In the genomic region with DNA sequence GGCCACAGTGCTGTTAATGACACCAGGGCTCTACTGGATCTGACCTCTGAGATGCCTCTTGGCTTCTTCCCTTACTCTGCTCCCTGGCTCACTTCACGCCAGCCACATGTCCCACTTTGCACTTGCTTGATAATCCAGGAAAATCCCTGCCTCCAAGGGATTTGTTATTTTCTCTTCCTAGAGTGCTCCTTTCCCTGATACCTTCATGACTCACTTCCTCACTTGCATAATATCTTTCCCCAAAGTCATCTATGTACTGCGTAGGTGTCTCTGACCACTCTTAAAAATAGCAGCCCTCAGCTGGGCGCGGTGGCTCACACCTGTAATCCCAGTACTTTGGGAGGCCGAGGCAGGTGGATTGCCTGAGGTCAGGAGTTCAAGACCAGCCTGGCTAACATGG, we compare ENCODE assay signal across 25 cellular contexts.
A peak's percentile ranks its signal among the peaks of the same experiment; 100 is the strongest.
DNase-seq lines count a peak whose midpoint lies in the region; ATAC-seq and TF ChIP-seq lines count a peak whose summit lies in the region.
"Had no signal": no experiment of that assay in that cellular context is flagged by ENCODE, and none has a peak within 500 bp of the region (broad histone marks: within the 10 kb centered on the region; RNA-seq: fewer than 3 reads in every experiment).

No MANE protein-coding gene starts in this region.

- H3K27ac ChIP-seq in WERI-Rb-1 (no peak overlapping the region), foreskin keratinocyte (peak overlapping the region; percentile 48)
- H3K27ac ChIP-seq: lower lobe of right lung, skin epidermis, testis had no signal

- DNase-seq in EL (peak; percentile 8), HT1080 (ENCODE audit: low read depth) (peak; percentile 77), WERI-Rb-1 (peak; percentile 21), foreskin keratinocyte (peak; percentile 79 to 89), medulla oblongata (ENCODE audit: extremely low spot score) (no peak), KBM-7 (no peak), SKM-1 (lab: John Stamatoyannopoulos, UW; ENCODE audit: unreplicated experiment) (no peak)
- DNase-seq in activated CD4-positive, alpha-beta T cell treated with anti-CD3 and anti-CD28 coated beads for 36 hours: no peak
- DNase-seq: activated naive CD4-positive, alpha-beta T cell treated with anti-CD3 and anti-CD28 coated beads, Interleukin-2, amount 50 U/mL, for 16 hours; activated T-cell treated with anti-CD3 and anti-CD28 coated beads, Interleukin-2, amount 50 U/mL, for 48 hours; aorta; GDM1; hypothalamus; islet precursor cell; lower lobe of right lung; MM.1S; NCI-H1436; NCI-H524 treated with DMSO at 0.1 percent for 48 hours; Right ventricle myocardium superior; stimulated activated CD4-positive, alpha-beta T cell treated with anti-CD3 and anti-CD28 coated beads, Interleukin-1b, Interleukin-23, amount 100 ng/mL, for 48 hours; testis had no signal

- no peaks in the 10 kb centered on the region for H3K4me1 ChIP-seq in foreskin keratinocyte
- H3K4me1 ChIP-seq: lower lobe of right lung, testis had no signal

- H3K4me1 Mint-ChIP-seq in activated CD4-positive, alpha-beta T cell treated with anti-CD3 and anti-CD28 coated beads for 36 hours: peaks cover 9% of the 10 kb centered on the region

- ATAC-seq in foreskin keratinocyte: peak; percentile 87
- no peak for ATAC-seq in activated CD4-positive, alpha-beta T cell treated with anti-CD3 and anti-CD28 coated beads for 36 hours
- ATAC-seq: GM23338; lower lobe of right lung; stimulated activated effector memory CD8-positive, alpha-beta T cell treated with anti-CD3 and anti-CD28 coated beads, Interleukin-12 subunit alpha, Interleukin-12 subunit beta, amount 100 ng/mL, for 72 hours had no signal

- H3K9me3 Mint-ChIP-seq in activated CD4-positive, alpha-beta T cell treated with anti-CD3 and anti-CD28 coated beads for 36 hours (ENCODE audit: low read depth): no peaks in the 10 kb centered on the region
- H3K9me3 Mint-ChIP-seq: CD14-positive monocyte; GM23338; stimulated activated effector memory CD8-positive, alpha-beta T cell treated with anti-CD3 and anti-CD28 coated beads, Interleukin-12 subunit alpha, Interleukin-12 subunit beta, amount 100 ng/mL, for 72 hours had no signal

- H3K27me3 Mint-ChIP-seq in activated CD4-positive, alpha-beta T cell treated with anti-CD3 and anti-CD28 coated beads for 36 hours: peaks cover 35% of the 10 kb centered on the region

- H3K27ac Mint-ChIP-seq in activated CD4-positive, alpha-beta T cell treated with anti-CD3 and anti-CD28 coated beads for 36 hours: no peak overlapping the region
- H3K27ac Mint-ChIP-seq: CD14-positive monocyte; GM23338; stimulated activated effector memory CD8-positive, alpha-beta T cell treated with anti-CD3 and anti-CD28 coated beads, Interleukin-12 subunit alpha, Interleukin-12 subunit beta, amount 100 ng/mL, for 72 hours had no signal

- no peak overlapping the region for H3K4me3 Mint-ChIP-seq in activated CD4-positive, alpha-beta T cell treated with anti-CD3 and anti-CD28 coated beads for 36 hours
- H3K4me3 Mint-ChIP-seq: CD14-positive monocyte; GM23338; stimulated activated effector memory CD8-positive, alpha-beta T cell treated with anti-CD3 and anti-CD28 coated beads, Interleukin-12 subunit alpha, Interleukin-12 subunit beta, amount 100 ng/mL, for 72 hours had no signal

- TF ChIP-seq CTCF in WERI-Rb-1 (IDR thresholded peaks at IDR 0.05; ENCODE audit: low read depth, low read length) (no peak), foreskin keratinocyte (conservative IDR thresholded peaks at IDR 0.05) (no peak)

- H3K4me3 ChIP-seq in WERI-Rb-1 (ENCODE audit: low read depth, low read length): no peak overlapping the region
- H3K4me3 ChIP-seq: GM23338, lower lobe of right lung, skin epidermis, testis had no signal

- in situ Hi-C loops in KBM-7 (cut with MboI; ENCODE audit: low pct_unique_long_range_greater_than_20kb, low sequenced_read_pairs): no loop called here

- intact Hi-C loops in activated CD4-positive, alpha-beta T cell treated with anti-CD3 and anti-CD28 coated beads for 36 hours (cut with DNase I, micrococcal nuclease): no loop called here

- no peaks in the 10 kb centered on the region for H3K36me3 Mint-ChIP-seq in activated CD4-positive, alpha-beta T cell treated with anti-CD3 and anti-CD28 coated beads for 36 hours (ENCODE audit: low read depth)
- H3K36me3 Mint-ChIP-seq: CD14-positive monocyte; stimulated activated effector memory CD8-positive, alpha-beta T cell treated with anti-CD3 and anti-CD28 coated beads, Interleukin-12 subunit alpha, Interleukin-12 subunit beta, amount 100 ng/mL, for 72 hours had no signal

- H3K36me3 ChIP-seq in WERI-Rb-1: no peaks in the 10 kb centered on the region
- H3K36me3 ChIP-seq: lower lobe of right lung had no signal

- CTCF ChIA-PET in activated CD4-positive, alpha-beta T cell treated with anti-CD3 and anti-CD28 coated beads for 36 hours (lab: Charles Lee): interaction anchor here (0.6 to 0.7 kb wide), 2 partner anchors 30 to 79 kb away, joined by 3 read pairs; no protein-coding TSS in a partner anchor

- H3K9me3 ChIP-seq in WERI-Rb-1 (ENCODE audit: severe bottlenecking): no peaks in the 10 kb centered on the region
- H3K9me3 ChIP-seq: lower lobe of right lung, testis had no signal

- H3K27me3 ChIP-seq in WERI-Rb-1 (ENCODE audit: insufficient read depth, low read depth, severe bottlenecking) (no peaks in the 10 kb centered on the region), foreskin keratinocyte (no peaks in the 10 kb centered on the region)
- H3K27me3 ChIP-seq: testis had no signal

- POLR2A ChIA-PET in activated CD4-positive, alpha-beta T cell treated with anti-CD3 and anti-CD28 coated beads for 36 hours (lab: Charles Lee): no interaction called here

Comparison
In these comparisons a context has a peak if more than half of its experiments do, and no peak if none do; other contexts are left out.
1. DNase-seq: peak in EL (single experiment), HT1080 (single experiment), WERI-Rb-1 (single experiment) and foreskin keratinocyte (2 of 2); none in activated CD4-positive, alpha-beta T cell treated with anti-CD3 and anti-CD28 coated beads for 36 hours (single experiment), medulla oblongata (single experiment), KBM-7 (single experiment) and SKM-1 (single experiment).